ENCODE assay signal across 9 cellular contexts in genomic region chr11:15073361-15074205, GRCh38. TPM values are rescaled to one million over a fixed set of nuclear protein-coding genes. Genes with fewer than 3 reads are reported as not detected.
DNase-seq lines count a peak whose midpoint lies in the region; ATAC-seq lines count a peak whose summit lies in the region.
"Had no signal": no experiment of that assay in that cellular context is flagged by ENCODE, and none has a peak within 500 bp of the region (broad histone marks: within the 10 kb centered on the region; RNA-seq: fewer than 3 reads in every experiment).

CALCB (plus strand) TSS chr11:15073593; CDS start chr11:15074719, 1,126 bp downstream.

- WGBS in iPS DF 6.9 (ENCODE audit: insufficient coverage, insufficient read length) = no CpG with 5 or more reads among the region's 60 CpGs

- H3K9me3 ChIP-seq in iPS DF 6.9 (ENCODE audit: control insufficient read depth, insufficient read depth, low read length) = no peaks in the 10 kb centered on the region

- DNase-seq in D341Med (ENCODE audit: low spot score) = peak; percentile 65
- peak; percentile 46 for DNase-seq in NCI-H2196 (lab: John Stamatoyannopoulos, UW; ENCODE audit: unreplicated experiment)
- DNase-seq in activated naive CD4-positive, alpha-beta T cell treated with anti-CD3 and anti-CD28 coated beads, Interleukin-2, amount 50 U/mL, for 72 hours (ENCODE audit: low spot score in 2 of 2) = peak in 1 of 2 donors; percentile 40
- DNase-seq in iPS DF 6.9 (ENCODE audit: low read depth, low spot score) = no peak
- peak; percentile 64 for DNase-seq in stimulated activated CD4-positive, alpha-beta T cell treated with anti-CD3 and anti-CD28 coated beads, Interleukin-15, amount 100 ng/mL, for 24 hours

- H3K9me3 Mint-ChIP-seq in activated naive CD4-positive, alpha-beta T cell treated with anti-CD3 and anti-CD28 coated beads, Interleukin-2, amount 50 U/mL, for 72 hours = peaks cover 1 to 13% of the 10 kb centered on the region in 2 donors

- ATAC-seq in activated naive CD4-positive, alpha-beta T cell treated with anti-CD3 and anti-CD28 coated beads, Interleukin-2, amount 50 U/mL, for 72 hours = peak; percentile 25
- ATAC-seq in HG03097 (IDR thresholded peaks at IDR 0.05; ENCODE audit: low FRiP score, unreplicated experiment) (no peak), HG03025 (IDR thresholded peaks at IDR 0.05; ENCODE audit: low FRiP score, unreplicated experiment) (no peak), GM21619 (IDR thresholded peaks at IDR 0.05; ENCODE audit: unreplicated experiment) (no peak)

- H3K36me3 Mint-ChIP-seq in activated naive CD4-positive, alpha-beta T cell treated with anti-CD3 and anti-CD28 coated beads, Interleukin-2, amount 50 U/mL, for 72 hours = peaks cover 4 to 7% of the 10 kb centered on the region in 2 donors

- peak within 1 kb of the TSS; percentile 27; the same call in 1 of the 2 replicates for H3K4me3 ChIP-seq in iPS DF 6.9 (ENCODE audit: low read length)

- no peak within 1 kb of the TSS for H3K27ac ChIP-seq in iPS DF 6.9 (ENCODE audit: low read length)
- H3K27ac ChIP-seq: HL-60 had no signal

- H3K4me1 ChIP-seq in iPS DF 6.9 (ENCODE audit: control insufficient read depth, insufficient read depth, low read length) = peaks cover 2% of the 10 kb centered on the region; the same call in 1 of the 2 replicates

- H3K27me3 ChIP-seq in iPS DF 6.9 (ENCODE audit: control insufficient read depth, insufficient read depth, low read length) = peaks cover 16% of the 10 kb centered on the region; the same call in 1 of the 2 replicates

- H3K27ac Mint-ChIP-seq in activated naive CD4-positive, alpha-beta T cell treated with anti-CD3 and anti-CD28 coated beads, Interleukin-2, amount 50 U/mL, for 72 hours = peak within 1 kb of the TSS in 1 of 2 donors; percentile 62

- no peaks in the 10 kb centered on the region for H3K36me3 ChIP-seq in iPS DF 6.9 (ENCODE audit: control insufficient read depth, insufficient read depth, low read length)

RNA-seq across cellular contexts. Expression of gene CALCB, which starts in this region (rescaled TPM):
- 1 to 10 TPM in 1 of 2 donors, under 1 TPM in 1; 0.75 to 3.6 TPM for total RNA-seq in activated naive CD4-positive, alpha-beta T cell treated with anti-CD3 and anti-CD28 coated beads, Interleukin-2, amount 50 U/mL, for 72 hours

Comparison
In these comparisons a context has a peak if more than half of its experiments do, and no peak if none do; other contexts are left out.
1. ATAC-seq: peak in activated naive CD4-positive, alpha-beta T cell treated with anti-CD3 and anti-CD28 coated beads, Interleukin-2, amount 50 U/mL, for 72 hours (2 of 2); none in HG03097 (single experiment), HG03025 (single experiment) and GM21619 (single experiment).